ENCODE assay signal across 17 cellular contexts in the genomic region with DNA sequence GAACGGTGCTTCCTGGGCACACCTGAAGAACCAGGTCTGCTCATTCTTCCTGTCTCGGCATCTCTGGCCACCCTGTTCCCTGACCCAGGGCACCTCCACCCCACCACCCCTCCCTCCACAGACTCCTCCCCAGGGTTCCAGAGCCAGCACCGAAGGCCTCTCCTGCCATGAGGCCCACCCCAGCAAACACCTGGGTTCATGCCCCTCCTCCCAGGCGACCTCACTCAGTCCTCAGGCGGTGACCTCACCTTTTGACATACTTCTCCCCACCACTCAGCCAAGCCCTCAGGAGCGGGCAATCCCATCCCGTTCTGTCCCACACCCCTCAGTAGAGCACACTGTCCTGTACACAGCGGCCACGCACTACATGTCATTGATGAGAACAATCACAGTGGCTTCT.
DNase-seq lines count a peak whose midpoint lies in the region; ATAC-seq and TF ChIP-seq lines count a peak whose summit lies in the region.
"Had no signal": no experiment of that assay in that cellular context is flagged by ENCODE, and none has a peak within 500 bp of the region (broad histone marks: within the 10 kb centered on the region; RNA-seq: fewer than 3 reads in every experiment).

No MANE protein-coding gene starts in this region.

- H4K8ac ChIP-seq in mesendoderm (ENCODE audit: low read depth, low read length): no peak overlapping the region

- H3K4me1 ChIP-seq in mesendoderm (ENCODE audit: control insufficient read depth, low read depth, low read length): peaks cover 5% of the 10 kb centered on the region
- no peaks in the 10 kb centered on the region for H3K4me1 ChIP-seq in osteoblast (ENCODE audit: insufficient read depth, low read length)
- no peaks in the 10 kb centered on the region for H3K4me1 ChIP-seq in aorta (ENCODE audit: control insufficient read depth in 1 of 2, insufficient read depth in 2 of 2, low read length in 2 of 2)
- H3K4me1 ChIP-seq: HAP-1 had no signal

- no peak overlapping the region for H3K23ac ChIP-seq in mesendoderm (ENCODE audit: low read length)

- no peaks in the 10 kb centered on the region for H3K79me2 ChIP-seq in mesendoderm (ENCODE audit: control insufficient read depth, insufficient read depth, low read length)
- no peaks in the 10 kb centered on the region for H3K79me2 ChIP-seq in osteoblast (ENCODE audit: insufficient read depth, low read length)

- DNase-seq in activated CD4-positive, alpha-beta memory T cell treated with anti-CD3 and anti-CD28 coated beads, Interleukin-2, amount 10 ng/mL, durations not matched to agents 7 days and 5 days: no peak
- no peak for DNase-seq in activated CD4-positive, alpha-beta memory T cell treated with anti-CD3 and anti-CD28 coated beads for 36 hours
- DNase-seq in mesendoderm: peak; percentile 71
- peak; percentile 31 for DNase-seq in osteoblast (ENCODE audit: insufficient read length, low spot score, missing footprints)
- no peak for DNase-seq in activated naive CD4-positive, alpha-beta T cell treated with anti-CD3 and anti-CD28 coated beads for 36 hours
- DNase-seq in aorta: no peak
- DNase-seq in RWPE1 (ENCODE audit: low spot score): no peak
- DNase-seq in UCSD-AML1 (lab: John Stamatoyannopoulos, UW; ENCODE audit: unreplicated experiment): no peak
- DNase-seq: AML-193; Calu3; CD4-positive, alpha-beta T cell; DMS 273 treated with DMSO at 0.1 percent for 48 hours; GM23248 had no signal

- H3K9ac ChIP-seq in mesendoderm (ENCODE audit: low read length): no peak overlapping the region
- H3K9ac ChIP-seq: BLaER1 treated with 17β-estradiol and CSF1 and Interleukin-3, amounts not matched to agents 10 nM and 100 nM; GM23248 had no signal

- ATAC-seq in aorta (ENCODE audit: low FRiP score): no peak

- H3K4me3 ChIP-seq in mesendoderm (ENCODE audit: low read length) (no peak overlapping the region), osteoblast (ENCODE audit: insufficient read depth, low read length) (no peak overlapping the region), aorta (ENCODE audit: low read length in 2 of 2) (no peak overlapping the region)
- H3K4me3 ChIP-seq: BLaER1 treated with 17β-estradiol and CSF1 and Interleukin-3, amounts not matched to agents 10 nM and 100 nM; GM23248; HAP-1 had no signal

- intact Hi-C loops in activated CD4-positive, alpha-beta memory T cell treated with anti-CD3 and anti-CD28 coated beads for 36 hours (cut with micrococcal nuclease): no loop called here
- intact Hi-C loops in activated naive CD4-positive, alpha-beta T cell treated with anti-CD3 and anti-CD28 coated beads for 36 hours (cut with micrococcal nuclease): no loop called here
- intact Hi-C loops in aorta (cut with DNase I): no loop called here

- no peaks in the 10 kb centered on the region for H4K20me1 ChIP-seq in osteoblast (ENCODE audit: insufficient read depth, low read length)

- peaks cover 4% of the 10 kb centered on the region for H3K9me3 ChIP-seq in osteoblast (ENCODE audit: low read depth, low read length)
- peaks cover 3% of the 10 kb centered on the region for H3K9me3 ChIP-seq in aorta (ENCODE audit: control insufficient read depth, low read length)

- no peak overlapping the region for H2AFZ ChIP-seq in osteoblast (ENCODE audit: low read length)
- H2AFZ ChIP-seq: GM23248 had no signal

- H2BK15ac ChIP-seq in mesendoderm (replicated peaks; ENCODE audit: low read depth): no peak overlapping the region

- H3K18ac ChIP-seq in mesendoderm (ENCODE audit: low read length): no peak overlapping the region

- no peaks in the 10 kb centered on the region for H3K36me3 Mint-ChIP-seq in activated CD4-positive, alpha-beta memory T cell treated with anti-CD3 and anti-CD28 coated beads, Interleukin-2, amount 10 ng/mL, durations not matched to agents 7 days and 5 days (ENCODE audit: low read depth)
- H3K36me3 Mint-ChIP-seq in activated CD4-positive, alpha-beta memory T cell treated with anti-CD3 and anti-CD28 coated beads for 36 hours: no peaks in the 10 kb centered on the region
- no peaks in the 10 kb centered on the region for H3K36me3 Mint-ChIP-seq in activated naive CD4-positive, alpha-beta T cell treated with anti-CD3 and anti-CD28 coated beads for 36 hours (ENCODE audit: low read depth)
- H3K36me3 Mint-ChIP-seq: IgD-negative memory B cell had no signal

- no peak overlapping the region for H2BK120ac ChIP-seq in mesendoderm (ENCODE audit: low read depth, low read length)

- WGBS in mesendoderm (ENCODE audit: extremely low coverage, insufficient coverage, low lambda C conversion rate): no CpG with 5 or more reads among the region's 9 CpGs
- WGBS in aorta, 2 donors: 88 to 91% methylated on average over 9 of the region's 9 CpGs

- no peak for TF ChIP-seq CTCF in osteoblast (IDR thresholded peaks at IDR 0.05; ENCODE audit: extremely low read depth, low read depth, low read length)
- TF ChIP-seq CTCF in RWPE1 (conservative IDR thresholded peaks at IDR 0.05; ENCODE audit: low read depth): no peak

- no peak overlapping the region for H2AK5ac ChIP-seq in mesendoderm (ENCODE audit: low read length)

- H3K79me1 ChIP-seq in mesendoderm (ENCODE audit: low read length): no peaks in the 10 kb centered on the region

- H3K4me3 Mint-ChIP-seq in activated CD4-positive, alpha-beta memory T cell treated with anti-CD3 and anti-CD28 coated beads, Interleukin-2, amount 10 ng/mL, durations not matched to agents 7 days and 5 days: no peak overlapping the region
- no peak overlapping the region for H3K4me3 Mint-ChIP-seq in activated CD4-positive, alpha-beta memory T cell treated with anti-CD3 and anti-CD28 coated beads for 36 hours
- H3K4me3 Mint-ChIP-seq in activated naive CD4-positive, alpha-beta T cell treated with anti-CD3 and anti-CD28 coated beads for 36 hours: no peak overlapping the region
- H3K4me3 Mint-ChIP-seq: CD4-positive, alpha-beta T cell; IgD-negative memory B cell had no signal

- H3K27me3 ChIP-seq in mesendoderm (ENCODE audit: insufficient read depth, low read length, poor library complexity) (no peaks in the 10 kb centered on the region), osteoblast (ENCODE audit: insufficient read depth, low read length) (peaks cover 16% of the 10 kb centered on the region), aorta (ENCODE audit: control insufficient read depth in 1 of 2, insufficient read depth in 2 of 2, low read length in 1 of 2) (no peaks in the 10 kb centered on the region)

- no peaks in the 10 kb centered on the region for H3K36me3 ChIP-seq in mesendoderm (ENCODE audit: control insufficient read depth, insufficient read depth, low read length)
- H3K36me3 ChIP-seq in osteoblast (ENCODE audit: insufficient read depth, low read length): no peaks in the 10 kb centered on the region
- H3K36me3 ChIP-seq in aorta (ENCODE audit: control insufficient read depth in 1 of 2, insufficient read depth in 2 of 2, low read length in 1 of 2): no peaks in the 10 kb centered on the region
- H3K36me3 ChIP-seq: BLaER1 treated with 17β-estradiol and CSF1 and Interleukin-3, amounts not matched to agents 10 nM and 100 nM; HAP-1 had no signal

- no peaks in the 10 kb centered on the region for H3K9me3 Mint-ChIP-seq in activated CD4-positive, alpha-beta memory T cell treated with anti-CD3 and anti-CD28 coated beads, Interleukin-2, amount 10 ng/mL, durations not matched to agents 7 days and 5 days
- H3K9me3 Mint-ChIP-seq in activated CD4-positive, alpha-beta memory T cell treated with anti-CD3 and anti-CD28 coated beads for 36 hours: peaks cover 2% of the 10 kb centered on the region
- H3K9me3 Mint-ChIP-seq in activated naive CD4-positive, alpha-beta T cell treated with anti-CD3 and anti-CD28 coated beads for 36 hours: peaks cover 3% of the 10 kb centered on the region
- H3K9me3 Mint-ChIP-seq: CD4-positive, alpha-beta T cell; IgD-negative memory B cell had no signal

- POLR2A ChIA-PET in activated CD4-positive, alpha-beta memory T cell treated with anti-CD3 and anti-CD28 coated beads, Interleukin-2, amount 10 ng/mL, durations not matched to agents 7 days and 5 days (lab: Charles Lee): interaction anchor here (1.5 kb wide), 1 partner anchor 18 kb away, joined by 3 read pairs; no protein-coding TSS in a partner anchor
- POLR2A ChIA-PET in activated CD4-positive, alpha-beta memory T cell treated with anti-CD3 and anti-CD28 coated beads for 36 hours (lab: Charles Lee): no interaction called here
- POLR2A ChIA-PET in RWPE1 (lab: Yijun Ruan, JAX; ENCODE audit: low non-redundant PET): no interaction called here

- H3K27ac ChIP-seq in mesendoderm (ENCODE audit: low read depth, low read length) (no peak overlapping the region), osteoblast (ENCODE audit: low read depth, low read length) (no peak overlapping the region), aorta (ENCODE audit: low read depth in 1 of 2, low read length in 2 of 2) (no peak overlapping the region), RWPE1 (no peak overlapping the region)
- H3K27ac ChIP-seq: 22Rv1; BLaER1 treated with 17β-estradiol and CSF1 and Interleukin-3, amounts not matched to agents 10 nM and 100 nM; GM23248 had no signal

- no peak overlapping the region for H3K4me2 ChIP-seq in mesendoderm (ENCODE audit: low read length)
- no peak overlapping the region for H3K4me2 ChIP-seq in osteoblast (ENCODE audit: insufficient read depth, low read length)
- H3K4me2 ChIP-seq: BLaER1 treated with 17β-estradiol and CSF1 and Interleukin-3, amounts not matched to agents 10 nM and 100 nM had no signal

- H3K27me3 Mint-ChIP-seq in activated CD4-positive, alpha-beta memory T cell treated with anti-CD3 and anti-CD28 coated beads, Interleukin-2, amount 10 ng/mL, durations not matched to agents 7 days and 5 days: peaks cover 16% of the 10 kb centered on the region
- peaks cover 14% of the 10 kb centered on the region for H3K27me3 Mint-ChIP-seq in activated CD4-positive, alpha-beta memory T cell treated with anti-CD3 and anti-CD28 coated beads for 36 hours
- H3K27me3 Mint-ChIP-seq in activated naive CD4-positive, alpha-beta T cell treated with anti-CD3 and anti-CD28 coated beads for 36 hours (ENCODE audit: low read depth): peaks cover 8% of the 10 kb centered on the region

- H3K4me1 Mint-ChIP-seq in activated CD4-positive, alpha-beta memory T cell treated with anti-CD3 and anti-CD28 coated beads, Interleukin-2, amount 10 ng/mL, durations not matched to agents 7 days and 5 days: peaks cover 5% of the 10 kb centered on the region
- H3K4me1 Mint-ChIP-seq in activated CD4-positive, alpha-beta memory T cell treated with anti-CD3 and anti-CD28 coated beads for 36 hours (ENCODE audit: low read depth): peaks cover 6% of the 10 kb centered on the region
- peaks cover 7% of the 10 kb centered on the region for H3K4me1 Mint-ChIP-seq in activated naive CD4-positive, alpha-beta T cell treated with anti-CD3 and anti-CD28 coated beads for 36 hours (ENCODE audit: low read depth)
- H3K4me1 Mint-ChIP-seq: IgD-negative memory B cell had no signal

- H4K5ac ChIP-seq in mesendoderm (ENCODE audit: low read length): no peak overlapping the region

- H3K4ac ChIP-seq in mesendoderm (ENCODE audit: low read depth, low read length): no peak overlapping the region

- H2BK5ac ChIP-seq in mesendoderm (ENCODE audit: low read length): no peak overlapping the region

- CTCF ChIA-PET in activated CD4-positive, alpha-beta memory T cell treated with anti-CD3 and anti-CD28 coated beads, Interleukin-2, amount 10 ng/mL, durations not matched to agents 7 days and 5 days (lab: Charles Lee): no interaction called here
- CTCF ChIA-PET in activated CD4-positive, alpha-beta memory T cell treated with anti-CD3 and anti-CD28 coated beads for 36 hours (lab: Charles Lee): no interaction called here
- CTCF ChIA-PET in activated naive CD4-positive, alpha-beta T cell treated with anti-CD3 and anti-CD28 coated beads for 36 hours (lab: Charles Lee): no interaction called here
- CTCF ChIA-PET in RWPE1 (lab: Yijun Ruan, JAX): interaction anchor here (0.6 kb wide), 1 partner anchor 8 kb away, joined by 3 read pairs; no protein-coding TSS in a partner anchor

- peak overlapping the region; percentile 33 for H3K27ac Mint-ChIP-seq in activated CD4-positive, alpha-beta memory T cell treated with anti-CD3 and anti-CD28 coated beads, Interleukin-2, amount 10 ng/mL, durations not matched to agents 7 days and 5 days
- no peak overlapping the region for H3K27ac Mint-ChIP-seq in activated CD4-positive, alpha-beta memory T cell treated with anti-CD3 and anti-CD28 coated beads for 36 hours
- no peak overlapping the region for H3K27ac Mint-ChIP-seq in activated naive CD4-positive, alpha-beta T cell treated with anti-CD3 and anti-CD28 coated beads for 36 hours
- H3K27ac Mint-ChIP-seq: CD4-positive, alpha-beta T cell; IgD-negative memory B cell had no signal

- no peak overlapping the region for H3K56ac ChIP-seq in mesendoderm (ENCODE audit: low read length)

Comparison
In these comparisons a context has a peak if more than half of its experiments do, and no peak if none do; other contexts are left out.
1. DNase-seq: peak in mesendoderm (single experiment) and osteoblast (single experiment); none in activated CD4-positive, alpha-beta memory T cell treated with anti-CD3 and anti-CD28 coated beads, Interleukin-2, amount 10 ng/mL, durations not matched to agents 7 days and 5 days (single experiment), activated CD4-positive, alpha-beta memory T cell treated with anti-CD3 and anti-CD28 coated beads for 36 hours (single experiment), activated naive CD4-positive, alpha-beta T cell treated with anti-CD3 and anti-CD28 coated beads for 36 hours (single experiment), aorta (0 of 2), RWPE1 (single experiment) and UCSD-AML1 (single experiment).